ENCODE assay signal across 10 cellular contexts in the genomic region with DNA sequence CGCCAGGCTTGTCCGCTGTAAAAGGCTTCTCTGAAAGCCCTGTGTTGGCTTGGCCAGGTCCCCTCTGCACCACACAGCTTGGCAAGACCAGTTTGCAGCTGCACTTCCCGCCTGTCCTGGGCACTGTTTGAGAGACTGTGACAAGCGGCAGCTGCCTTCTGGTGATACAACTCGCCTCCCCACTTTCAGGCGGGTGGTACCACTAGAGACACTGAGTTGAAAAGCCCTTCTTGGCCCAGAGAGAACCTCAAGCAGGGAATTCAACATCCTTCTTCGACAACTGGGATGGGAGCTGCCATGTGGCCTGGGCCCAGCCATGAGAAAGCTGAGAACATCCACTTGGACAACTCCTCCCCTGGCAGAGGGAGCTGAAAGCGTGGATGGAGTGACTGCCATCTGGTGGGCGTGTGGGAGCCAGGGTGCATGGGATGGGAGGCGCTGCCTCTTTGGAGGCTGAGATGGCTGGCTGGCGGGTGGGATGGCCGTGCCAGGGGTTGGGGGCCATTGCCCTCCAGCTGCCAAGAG.
DNase-seq lines count a peak whose midpoint lies in the region; TF ChIP-seq lines count a peak whose summit lies in the region.
"Had no signal": no experiment of that assay in that cellular context is flagged by ENCODE, and none has a peak within 500 bp of the region (broad histone marks: within the 10 kb centered on the region; RNA-seq: fewer than 3 reads in every experiment).

No MANE protein-coding gene starts in this region.

- H3K4me1 Mint-ChIP-seq in activated CD4-positive, alpha-beta T cell treated with anti-CD3 and anti-CD28 coated beads, Interleukin-2, amount 10 ng/mL, durations not matched to agents 24 days and 14 days: peaks cover 2% of the 10 kb centered on the region

- no peak overlapping the region for H3K27ac Mint-ChIP-seq in activated CD4-positive, alpha-beta T cell treated with anti-CD3 and anti-CD28 coated beads, Interleukin-2, amount 10 ng/mL, durations not matched to agents 24 days and 14 days

- CTCF ChIA-PET in GM10248 (lab: Yijun Ruan, JAX): interaction anchor here (0.8 to 1.1 kb wide), 4 partner anchors 13 to 766 kb away, joined by 3 read pairs; no protein-coding TSS in a partner anchor

- no peaks in the 10 kb centered on the region for H3K9me3 Mint-ChIP-seq in activated CD4-positive, alpha-beta T cell treated with anti-CD3 and anti-CD28 coated beads, Interleukin-2, amount 10 ng/mL, durations not matched to agents 24 days and 14 days
- H3K9me3 Mint-ChIP-seq: naive B cell had no signal

- intact Hi-C loops in activated CD4-positive, alpha-beta T cell treated with anti-CD3 and anti-CD28 coated beads, Interleukin-2, amount 10 ng/mL, durations not matched to agents 24 days and 14 days (cut with micrococcal nuclease): no loop called here

- POLR2A ChIA-PET in GM10248 (lab: Yijun Ruan, JAX): no interaction called here

- no peak overlapping the region for H3K4me3 ChIP-seq in fibroblast of villous mesenchyme (ENCODE audit: low read depth, low read length)

- DNase-seq in ACHN: peak; percentile 27
- no peak for DNase-seq in GM10248 (ENCODE audit: extremely low spot score)
- peak; percentile 68 for DNase-seq in NCI-H69 (lab: John Stamatoyannopoulos, UW)
- DNase-seq in fibroblast of villous mesenchyme (ENCODE audit: low read depth): no peak
- no peak for DNase-seq in activated CD4-positive, alpha-beta T cell treated with anti-CD3 and anti-CD28 coated beads, Interleukin-2, amount 10 ng/mL, durations not matched to agents 24 days and 14 days
- no peak for DNase-seq in stimulated activated CD8-positive, alpha-beta memory T cell treated with anti-CD3 and anti-CD28 coated beads, Interleukin-4, amount 100 ng/mL, for 48 hours
- DNase-seq in activated naive CD4-positive, alpha-beta T cell treated with anti-CD3 and anti-CD28 coated beads, Interleukin-2, amount 50 U/mL, for 16 hours: no peak
- no peak for DNase-seq in activated naive CD4-positive, alpha-beta T cell treated with Interleukin-2 at 50 U/mL for 16 hours
- DNase-seq: naive B cell, NCI-H1105 had no signal

- H3K36me3 Mint-ChIP-seq in activated CD4-positive, alpha-beta T cell treated with anti-CD3 and anti-CD28 coated beads, Interleukin-2, amount 10 ng/mL, durations not matched to agents 24 days and 14 days (ENCODE audit: low read depth): no peaks in the 10 kb centered on the region

- in situ Hi-C loops in ACHN (cut with HindIII; ENCODE audit: low pct_ligation_motif_present, low pct_unique_long_range_greater_than_20kb, low sequenced_read_pairs): no loop called here

- TF ChIP-seq CTCF in GM10248 (IDR thresholded peaks at IDR 0.05; ENCODE audit: control extremely low read depth, extremely low read depth, low read depth, missing control alignments) (peak; percentile 3), fibroblast of villous mesenchyme (IDR thresholded peaks at IDR 0.05; ENCODE audit: insufficient read depth, low read depth, low read length) (peak; percentile 27)

- no peak overlapping the region for H3K4me3 Mint-ChIP-seq in activated CD4-positive, alpha-beta T cell treated with anti-CD3 and anti-CD28 coated beads, Interleukin-2, amount 10 ng/mL, durations not matched to agents 24 days and 14 days

- no peaks in the 10 kb centered on the region for H3K27me3 Mint-ChIP-seq in activated CD4-positive, alpha-beta T cell treated with anti-CD3 and anti-CD28 coated beads, Interleukin-2, amount 10 ng/mL, durations not matched to agents 24 days and 14 days
- H3K27me3 Mint-ChIP-seq: naive B cell had no signal

Comparison
In these comparisons a context has a peak if more than half of its experiments do, and no peak if none do; other contexts are left out.
1. DNase-seq: peak in ACHN (single experiment) and NCI-H69 (single experiment); none in GM10248 (single experiment), fibroblast of villous mesenchyme (single experiment), activated CD4-positive, alpha-beta T cell treated with anti-CD3 and anti-CD28 coated beads, Interleukin-2, amount 10 ng/mL, durations not matched to agents 24 days and 14 days (single experiment), stimulated activated CD8-positive, alpha-beta memory T cell treated with anti-CD3 and anti-CD28 coated beads, Interleukin-4, amount 100 ng/mL, for 48 hours (single experiment), activated naive CD4-positive, alpha-beta T cell treated with anti-CD3 and anti-CD28 coated beads, Interleukin-2, amount 50 U/mL, for 16 hours (single experiment) and activated naive CD4-positive, alpha-beta T cell treated with Interleukin-2 at 50 U/mL for 16 hours (single experiment).